13 cellular contexts compared by ENCODE assay signal in genomic region chr4:45576275-45576674, GRCh38.
"Had no signal": no experiment of that assay in that cellular context is flagged by ENCODE, and none has a peak within 500 bp of the region (broad histone marks: within the 10 kb centered on the region; RNA-seq: fewer than 3 reads in every experiment).

No MANE protein-coding gene starts in this region.

- H3K9me3 ChIP-seq: colonic mucosa, esophagus muscularis mucosa, esophagus squamous epithelium, gastrocnemius medialis, gastroesophageal sphincter had no signal

- H3K27ac ChIP-seq: colonic mucosa, coronary artery, dorsolateral prefrontal cortex, epithelial cell of prostate, esophagus muscularis mucosa, esophagus squamous epithelium, foreskin keratinocyte, gastrocnemius medialis, gastroesophageal sphincter, heart left ventricle, heart right ventricle had no signal

- H3K4me3 ChIP-seq: colonic mucosa, coronary artery, dorsolateral prefrontal cortex, esophagus muscularis mucosa, esophagus squamous epithelium, gastrocnemius medialis, gastroesophageal sphincter, heart left ventricle, heart right ventricle had no signal

- H3K27me3 ChIP-seq: colonic mucosa, dorsolateral prefrontal cortex, esophagus muscularis mucosa, esophagus squamous epithelium, foreskin keratinocyte, gastrocnemius medialis, gastroesophageal sphincter, heart left ventricle, heart right ventricle had no signal

- H3K36me3 ChIP-seq: colonic mucosa, esophagus muscularis mucosa, esophagus squamous epithelium, gastrocnemius medialis, gastroesophageal sphincter, heart left ventricle, heart right ventricle had no signal

- ATAC-seq: effector memory CD8-positive, alpha-beta T cell; esophagus mucosa; foreskin keratinocyte; gastrocnemius medialis; gastroesophageal sphincter; heart left ventricle; heart right ventricle had no signal
